ENCODE assay signal across 18 cellular contexts in the genomic region with DNA sequence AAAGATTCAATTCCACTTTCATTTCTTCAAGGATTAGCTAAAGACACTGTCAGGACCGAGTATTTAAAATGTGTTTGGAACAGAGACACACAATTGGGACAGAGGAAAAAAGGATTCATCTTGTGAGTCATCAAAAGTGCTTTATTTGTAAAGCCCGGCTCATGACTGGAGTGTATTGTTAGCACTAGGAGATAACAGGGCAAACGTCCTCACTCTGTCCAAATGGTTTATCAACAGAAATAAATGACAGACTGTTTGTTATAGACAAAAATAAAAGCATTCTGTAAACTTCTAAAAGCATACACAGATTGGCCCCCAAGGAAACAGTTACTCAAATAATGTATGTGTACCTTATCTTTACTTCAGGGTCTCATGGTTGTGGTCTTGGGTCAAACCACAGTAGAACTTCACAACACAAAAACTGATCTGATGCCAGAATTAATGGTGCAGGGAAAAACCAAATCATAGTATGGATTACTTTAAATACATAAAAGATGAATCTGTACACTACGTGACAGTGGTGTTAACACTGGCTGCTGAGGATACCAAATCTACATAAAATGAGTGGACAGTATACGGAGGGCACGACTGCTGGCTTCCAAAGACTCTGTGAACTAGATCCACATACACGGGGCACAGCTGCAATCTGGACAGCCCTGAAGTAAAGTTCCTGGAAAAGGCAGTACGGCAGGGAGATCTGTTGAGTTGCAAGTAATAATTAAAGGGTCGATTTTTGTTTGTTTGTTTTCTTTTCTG.
DNase-seq lines count a peak whose midpoint lies in the region; ATAC-seq lines count a peak whose summit lies in the region.
"Had no signal": no experiment of that assay in that cellular context is flagged by ENCODE, and none has a peak within 500 bp of the region (broad histone marks: within the 10 kb centered on the region; RNA-seq: fewer than 3 reads in every experiment).

No MANE protein-coding gene starts in this region.

- intact Hi-C loops in Right ventricle myocardium superior (cut with DNase I) (no loop called here), cardiac septum (cut with DNase I) (no loop called here)

- DNase-seq in Right ventricle myocardium superior = no peak
- no peak for DNase-seq in cardiac septum (ENCODE audit: low spot score)
- peak; percentile 56 for DNase-seq in amniotic epithelial cell (ENCODE audit: low read depth)
- peak; percentile 72 for DNase-seq in foreskin melanocyte
- peak in 2 of 49 donors; percentile 11 to 43 for DNase-seq in substantia nigra (lab: John Stamatoyannopoulos, UW)
- no peak for DNase-seq in NCI-H226
- DNase-seq in ureter (ENCODE audit: low spot score) = no peak
- DNase-seq: activated CD4-positive, alpha-beta T cell treated with anti-CD3 and anti-CD28 coated beads for 4 hours; activated T-cell treated with anti-CD3 and anti-CD28 coated beads for 4 hours; CD4-positive, alpha-beta T cell; H9; mucosa of descending colon; NK-92 treated with Interleukin-12 subunit alpha and Interleukin-12 subunit beta, amount 100 ng/mL, for 24 hours; pancreas; SIG-M5; T-helper 9 cell had no signal

- peak overlapping the region; percentile 70 for H3K27ac ChIP-seq in substantia nigra (ENCODE audit: low read depth, low read length, poor library complexity, severe bottlenecking)
- H3K27ac ChIP-seq: pancreas, skin epidermis had no signal

- peak; percentile 44 for ATAC-seq in Right ventricle myocardium superior (ENCODE audit: poor library complexity)
- ATAC-seq in GM19035 (IDR thresholded peaks at IDR 0.05; ENCODE audit: unreplicated experiment) = no peak
- ATAC-seq: mucosa of descending colon, pancreas had no signal

Comparison
In these comparisons a context has a peak if more than half of its experiments do, and no peak if none do; other contexts are left out.
1. DNase-seq: peak in amniotic epithelial cell (single experiment) and foreskin melanocyte (single experiment); none in Right ventricle myocardium superior (single experiment), cardiac septum (single experiment), NCI-H226 (single experiment) and ureter (single experiment).